In the genomic region with DNA sequence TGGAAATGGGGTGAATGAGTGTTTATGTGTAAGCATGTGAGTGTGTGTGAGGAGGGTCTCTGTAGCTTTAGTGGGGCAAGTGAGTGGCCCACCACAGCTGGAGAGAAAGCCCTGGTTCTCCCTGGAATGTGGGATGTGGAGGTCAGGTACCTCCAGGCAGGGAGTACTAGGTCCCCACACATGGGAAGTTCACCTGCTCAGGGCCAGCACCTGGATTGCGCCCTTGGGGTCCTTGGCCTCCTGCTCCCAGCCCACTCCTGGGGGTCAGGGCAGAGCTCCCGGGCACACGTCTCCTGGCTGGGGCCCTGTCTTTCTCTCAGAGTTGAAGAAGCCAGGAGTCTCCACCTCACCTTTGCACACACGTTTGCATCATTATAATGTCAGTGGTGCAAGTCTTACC, we compare ENCODE assay signal across 29 cellular contexts. TPM values are rescaled to one million over a fixed set of nuclear protein-coding genes. Genes with fewer than 3 reads are reported as not detected.
"Had no signal": no experiment of that assay in that cellular context is flagged by ENCODE, and none has a peak within 500 bp of the region (broad histone marks: within the 10 kb centered on the region; RNA-seq: fewer than 3 reads in every experiment).

No MANE protein-coding gene starts in this region.

- H3K27ac ChIP-seq: left lung, lower lobe of right lung, neural progenitor cell, ovary, right atrium auricular region, suprapubic skin, thoracic aorta, tibial artery, uterus had no signal

- H3K9me3 ChIP-seq: ovary, thoracic aorta, uterus had no signal

- H3K27me3 ChIP-seq: left lung, ovary, right atrium auricular region, suprapubic skin, tibial artery, uterus had no signal

- H3K36me3 ChIP-seq: left lung, lower lobe of right lung, neural progenitor cell, ovary, right atrium auricular region, suprapubic skin, thoracic aorta, tibial artery, uterus had no signal

- DNase-seq: head of caudate nucleus; hippocampal formation; immature natural killer cell; kidney; left colon; left lung; lower lobe of right lung; mammary epithelial cell; mesenchymal stem cell; naive B cell; natural killer cell; nephron progenitor cell; ovary; small intestine; stimulated activated CD4-positive, alpha-beta T cell treated with anti-CD3 and anti-CD28 coated beads, Interleukin-2, amount 100 ng/mL, for 24 hours; stimulated activated CD4-positive, alpha-beta T cell treated with anti-CD3 and anti-CD28 coated beads, Interleukin-4, amount 100 ng/mL, for 1 hour; stimulated activated naive CD4-positive, alpha-beta T cell; tibial artery; uterus had no signal

- H3K4me2 ChIP-seq: neural progenitor cell had no signal

- H3K9ac ChIP-seq: neural progenitor cell had no signal

- H3K4me3 ChIP-seq: left lung, neural progenitor cell, ovary, suprapubic skin, tibial artery, uterus had no signal

- H3K4me1 ChIP-seq: lower lobe of right lung, right atrium auricular region, uterus had no signal

RNA-seq across cellular contexts. Expression of gene TRH, which starts 41.0 kb away (rescaled TPM):
- total RNA-seq: kidney, left colon, left lung, lower lobe of right lung, mammary epithelial cell, natural killer cell, pulmonary artery endothelial cell, renal cortical epithelial cell, sciatic nerve, subcutaneous adipose tissue, suprapubic skin, thoracic aorta, ureter had no signal
- polyA plus RNA-seq: immature natural killer cell, liver, mammary epithelial cell had no signal
